ENCODE assay signal across 20 cellular contexts in genomic region chr16:89274561-89275283, GRCh38.
"Had no signal": no experiment of that assay in that cellular context is flagged by ENCODE, and none has a peak within 500 bp of the region (broad histone marks: within the 10 kb centered on the region; RNA-seq: fewer than 3 reads in every experiment).

No MANE protein-coding gene starts in this region.

- H3K4me1 Mint-ChIP-seq: activated naive CD8-positive, alpha-beta T cell treated with anti-CD3 and anti-CD28 coated beads, Interleukin-2, amount 10 ng/mL, durations not matched to agents 7 days and 5 days; mesothelial cell of epicardium had no signal

- FAIRE-seq: frontal cortex had no signal

- H3K27me3 ChIP-seq: breast epithelium, spleen, stomach, testis, upper lobe of left lung had no signal

- H3K4me3 ChIP-seq: breast epithelium, lung, psoas muscle, spleen, stomach, testis, upper lobe of left lung had no signal

- DNase-seq: activated CD4-positive, CD25-positive, alpha-beta regulatory T cell treated with anti-CD3 and anti-CD28 coated beads, Interleukin-2, amount 50 U/mL, for 72 hours; activated naive CD8-positive, alpha-beta T cell treated with anti-CD3 and anti-CD28 coated beads, Interleukin-2, amount 10 ng/mL, durations not matched to agents 7 days and 5 days; anterior cingulate cortex; dermis blood vessel endothelial cell; head of caudate nucleus; left cardiac atrium; psoas muscle; spleen; stomach; T-cell; T-helper 9 cell; testis; upper lobe of left lung had no signal

- ATAC-seq: activated T-helper 17 cell treated with anti-CD3 and anti-CD28 coated beads, Interleukin-2, amount 50 U/mL, for 72 hours; left cardiac atrium; psoas muscle; sciatic nerve; T-cell had no signal

- H3K27ac Mint-ChIP-seq: activated naive CD8-positive, alpha-beta T cell treated with anti-CD3 and anti-CD28 coated beads, Interleukin-2, amount 10 ng/mL, durations not matched to agents 7 days and 5 days; mesothelial cell of epicardium; T-cell had no signal

- H3K9me3 Mint-ChIP-seq: activated naive CD8-positive, alpha-beta T cell treated with anti-CD3 and anti-CD28 coated beads, Interleukin-2, amount 10 ng/mL, durations not matched to agents 7 days and 5 days; activated T-helper 17 cell treated with anti-CD3 and anti-CD28 coated beads, Interleukin-2, amount 50 U/mL, for 72 hours; mesothelial cell of epicardium; neural crest cell; T-cell had no signal

- H3K4me3 Mint-ChIP-seq: activated naive CD8-positive, alpha-beta T cell treated with anti-CD3 and anti-CD28 coated beads, Interleukin-2, amount 10 ng/mL, durations not matched to agents 7 days and 5 days; activated T-helper 17 cell treated with anti-CD3 and anti-CD28 coated beads, Interleukin-2, amount 50 U/mL, for 72 hours; mesothelial cell of epicardium; T-cell had no signal

- H3K4me1 ChIP-seq: breast epithelium, psoas muscle, stomach, upper lobe of left lung had no signal

- H3K27ac ChIP-seq: breast epithelium, psoas muscle, spleen, stomach, testis, upper lobe of left lung had no signal

- H3K9me3 ChIP-seq: breast epithelium, psoas muscle, spleen, stomach, testis, upper lobe of left lung had no signal

- H3K27me3 Mint-ChIP-seq: activated naive CD8-positive, alpha-beta T cell treated with anti-CD3 and anti-CD28 coated beads, Interleukin-2, amount 10 ng/mL, durations not matched to agents 7 days and 5 days; activated T-helper 17 cell treated with anti-CD3 and anti-CD28 coated beads, Interleukin-2, amount 50 U/mL, for 72 hours; T-cell had no signal
